ENCODE assay signal across 1 cellular context in the genomic region with DNA sequence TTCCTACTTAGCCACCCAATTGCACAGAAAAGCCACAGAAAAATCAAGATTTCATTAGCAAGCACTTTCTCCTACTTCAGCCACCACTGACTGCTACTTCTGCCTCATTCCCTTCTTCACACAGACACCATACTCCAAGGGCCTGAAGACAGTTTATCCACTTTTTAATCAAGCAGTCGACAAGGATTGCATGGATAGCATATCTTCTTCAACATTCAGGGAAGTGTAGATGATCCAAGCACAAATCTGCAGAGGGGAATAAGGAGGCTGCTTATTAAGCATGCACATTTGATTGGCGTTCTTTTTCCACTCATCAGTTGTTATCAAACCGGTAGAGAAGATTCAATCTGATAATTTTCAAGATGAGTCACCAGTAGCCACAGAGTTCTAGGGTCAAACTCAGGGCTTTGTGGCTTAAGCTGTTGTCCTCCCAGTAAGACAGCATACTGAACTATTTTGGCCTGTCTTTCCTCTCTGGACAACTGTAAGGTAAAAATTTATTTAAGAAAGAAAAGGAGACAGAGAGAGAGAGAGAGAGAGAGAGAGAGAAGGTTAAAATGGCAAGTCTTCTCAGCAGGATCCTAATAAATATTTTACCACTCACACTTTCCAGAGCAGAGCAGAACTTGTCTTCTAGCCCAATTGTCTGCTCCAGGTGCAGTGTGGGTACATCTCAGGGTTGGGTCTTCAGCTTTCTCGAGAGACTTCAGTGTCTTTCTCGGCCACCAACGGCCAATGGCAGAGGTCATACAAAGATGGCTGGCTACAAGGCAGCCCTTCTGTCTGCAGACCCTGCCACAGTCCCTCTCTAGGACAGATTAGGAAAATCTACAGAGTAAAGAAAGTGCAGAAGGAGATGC.
A peak's percentile ranks its signal among the peaks of the same experiment; 100 is the strongest.
TF ChIP-seq lines count a peak whose summit lies in the region.

No MANE protein-coding gene starts in this region.

TF ChIP-seq in K562, 482 proteins besides CTCF, POLR2A, EP300 and RAD21 (continued from another document and continues in another):
- TF ChIP-seq, protein P1, sequence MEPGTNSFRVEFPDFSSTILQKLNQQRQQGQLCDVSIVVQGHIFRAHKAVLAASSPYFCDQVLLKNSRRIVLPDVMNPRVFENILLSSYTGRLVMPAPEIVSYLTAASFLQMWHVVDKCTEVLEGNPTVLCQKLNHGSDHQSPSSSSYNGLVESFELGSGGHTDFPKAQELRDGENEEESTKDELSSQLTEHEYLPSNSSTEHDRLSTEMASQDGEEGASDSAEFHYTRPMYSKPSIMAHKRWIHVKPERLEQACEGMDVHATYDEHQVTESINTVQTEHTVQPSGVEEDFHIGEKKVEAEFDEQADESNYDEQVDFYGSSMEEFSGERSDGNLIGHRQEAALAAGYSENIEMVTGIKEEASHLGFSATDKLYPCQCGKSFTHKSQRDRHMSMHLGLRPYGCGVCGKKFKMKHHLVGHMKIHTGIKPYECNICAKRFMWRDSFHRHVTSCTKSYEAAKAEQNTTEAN (CRISPR knock-in tag; IDR thresholded peaks at IDR 0.05), result no peak
- TF ChIP-seq ZNF224 (CRISPR knock-in tag; IDR thresholded peaks at IDR 0.05) (no peak), U2AF1 (optimal IDR thresholded peaks at IDR 0.05; ENCODE audit: low read depth, low read length) (no peak), NCOA2 (IDR thresholded peaks at IDR 0.05; ENCODE audit: partially characterized antibody in 2 of 2) (peak in 1 of 2 experiments; percentile 34), PTTG1 (tag; IDR thresholded peaks at IDR 0.05; ENCODE audit: low read depth) (0 out of 2 replicates have a peak, but pooled peaks have one; percentile 11), TEAD4 (IDR thresholded peaks at IDR 0.05; ENCODE audit: low read length) (peak; percentile 38), TEAD4 (CRISPR knock-in tag; IDR thresholded peaks at IDR 0.05; ENCODE audit: borderline replicate concordance) (no peak), GATAD2A (IDR thresholded peaks at IDR 0.05) (peak; percentile 81), FOXA3 (CRISPR knock-in tag; conservative IDR thresholded peaks at IDR 0.05 in 1 of 2, IDR thresholded peaks at IDR 0.05 in 1 of 2) (no peak), SP2 (IDR thresholded peaks at IDR 0.05; ENCODE audit: extremely low read depth, low read depth, low read length, poor library complexity, severe bottlenecking) (no peak), DACH1 (IDR thresholded peaks at IDR 0.05; ENCODE audit: partially characterized antibody) (peak; percentile 84), NFE2L1 (tag; IDR thresholded peaks at IDR 0.05; ENCODE audit: borderline replicate concordance, low read depth) (no peak), ZNF146 (CRISPR knock-in tag; IDR thresholded peaks at IDR 0.05; ENCODE audit: unreplicated experiment) (no peak), MAFG (tag; conservative IDR thresholded peaks at IDR 0.05) (peak; percentile 12; the same call in 1 of the 2 replicates), E2F3 (CRISPR knock-in tag; IDR thresholded peaks at IDR 0.05) (0 out of 2 replicates have a peak, but pooled peaks have one; percentile 69), MYBL2 (IDR thresholded peaks at IDR 0.05; ENCODE audit: low read depth) (no peak), MYBL2 (CRISPR knock-in tag; IDR thresholded peaks at IDR 0.05; ENCODE audit: borderline replicate concordance) (no peak), ZNF175 (CRISPR knock-in tag; IDR thresholded peaks at IDR 0.05; ENCODE audit: low read depth) (peak; percentile 56; the same call in 1 of the 2 replicates), SMARCB1 (IDR thresholded peaks at IDR 0.05; ENCODE audit: insufficient read length, low read depth) (peak; percentile 52), ETV6 (IDR thresholded peaks at IDR 0.05; ENCODE audit: borderline replicate concordance in 1 of 2, low read depth in 2 of 2, low read length in 1 of 2) (no peak), ETV6 (CRISPR knock-in tag; IDR thresholded peaks at IDR 0.05; ENCODE audit: borderline replicate concordance) (no peak), NBN (IDR thresholded peaks at IDR 0.05; ENCODE audit: low read depth) (peak; percentile 24; the same call in 1 of the 2 replicates), PURB (CRISPR knock-in tag; IDR thresholded peaks at IDR 0.05; ENCODE audit: low read depth) (no peak), ATF7 (IDR thresholded peaks at IDR 0.05) (peak; percentile 60), JUND (IDR thresholded peaks at IDR 0.05; ENCODE audit: borderline replicate concordance, low read depth, low read length) (peak; percentile 98), JUND (tag; IDR thresholded peaks at IDR 0.05; ENCODE audit: borderline replicate concordance, low read depth, low read length) (peak; percentile 98), ARNT (IDR thresholded peaks at IDR 0.05) (peak in 1 of 2 experiments; percentile 78; a peak in 2 of 4 replicates)
- TF ChIP-seq, protein P2, sequence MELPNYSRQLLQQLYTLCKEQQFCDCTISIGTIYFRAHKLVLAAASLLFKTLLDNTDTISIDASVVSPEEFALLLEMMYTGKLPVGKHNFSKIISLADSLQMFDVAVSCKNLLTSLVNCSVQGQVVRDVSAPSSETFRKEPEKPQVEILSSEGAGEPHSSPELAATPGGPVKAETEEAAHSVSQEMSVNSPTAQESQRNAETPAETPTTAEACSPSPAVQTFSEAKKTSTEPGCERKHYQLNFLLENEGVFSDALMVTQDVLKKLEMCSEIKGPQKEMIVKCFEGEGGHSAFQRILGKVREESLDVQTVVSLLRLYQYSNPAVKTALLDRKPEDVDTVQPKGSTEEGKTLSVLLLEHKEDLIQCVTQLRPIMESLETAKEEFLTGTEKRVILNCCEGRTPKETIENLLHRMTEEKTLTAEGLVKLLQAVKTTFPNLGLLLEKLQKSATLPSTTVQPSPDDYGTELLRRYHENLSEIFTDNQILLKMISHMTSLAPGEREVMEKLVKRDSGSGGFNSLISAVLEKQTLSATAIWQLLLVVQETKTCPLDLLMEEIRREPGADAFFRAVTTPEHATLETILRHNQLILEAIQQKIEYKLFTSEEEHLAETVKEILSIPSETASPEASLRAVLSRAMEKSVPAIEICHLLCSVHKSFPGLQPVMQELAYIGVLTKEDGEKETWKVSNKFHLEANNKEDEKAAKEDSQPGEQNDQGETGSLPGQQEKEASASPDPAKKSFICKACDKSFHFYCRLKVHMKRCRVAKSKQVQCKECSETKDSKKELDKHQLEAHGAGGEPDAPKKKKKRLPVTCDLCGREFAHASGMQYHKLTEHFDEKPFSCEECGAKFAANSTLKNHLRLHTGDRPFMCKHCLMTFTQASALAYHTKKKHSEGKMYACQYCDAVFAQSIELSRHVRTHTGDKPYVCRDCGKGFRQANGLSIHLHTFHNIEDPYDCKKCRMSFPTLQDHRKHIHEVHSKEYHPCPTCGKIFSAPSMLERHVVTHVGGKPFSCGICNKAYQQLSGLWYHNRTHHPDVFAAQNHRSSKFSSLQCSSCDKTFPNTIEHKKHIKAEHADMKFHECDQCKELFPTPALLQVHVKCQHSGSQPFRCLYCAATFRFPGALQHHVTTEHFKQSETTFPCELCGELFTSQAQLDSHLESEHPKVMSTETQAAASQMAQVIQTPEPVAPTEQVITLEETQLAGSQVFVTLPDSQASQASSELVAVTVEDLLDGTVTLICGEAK (IDR thresholded peaks at IDR 0.05), result peak; percentile 33
- TF ChIP-seq, protein P2 (CRISPR knock-in tag; IDR thresholded peaks at IDR 0.05), result no peak
- TF ChIP-seq, protein P3, sequence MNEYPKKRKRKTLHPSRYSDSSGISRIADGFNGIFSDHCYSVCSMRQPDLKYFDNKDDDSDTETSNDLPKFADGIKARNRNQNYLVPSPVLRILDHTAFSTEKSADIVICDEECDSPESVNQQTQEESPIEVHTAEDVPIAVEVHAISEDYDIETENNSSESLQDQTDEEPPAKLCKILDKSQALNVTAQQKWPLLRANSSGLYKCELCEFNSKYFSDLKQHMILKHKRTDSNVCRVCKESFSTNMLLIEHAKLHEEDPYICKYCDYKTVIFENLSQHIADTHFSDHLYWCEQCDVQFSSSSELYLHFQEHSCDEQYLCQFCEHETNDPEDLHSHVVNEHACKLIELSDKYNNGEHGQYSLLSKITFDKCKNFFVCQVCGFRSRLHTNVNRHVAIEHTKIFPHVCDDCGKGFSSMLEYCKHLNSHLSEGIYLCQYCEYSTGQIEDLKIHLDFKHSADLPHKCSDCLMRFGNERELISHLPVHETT (CRISPR knock-in tag; conservative IDR thresholded peaks at IDR 0.05 in 1 of 2, IDR thresholded peaks at IDR 0.05 in 1 of 2), result peak in 1 of 2 experiments; percentile 73; a peak in 2 of 4 replicates
- TF ChIP-seq, protein P4, sequence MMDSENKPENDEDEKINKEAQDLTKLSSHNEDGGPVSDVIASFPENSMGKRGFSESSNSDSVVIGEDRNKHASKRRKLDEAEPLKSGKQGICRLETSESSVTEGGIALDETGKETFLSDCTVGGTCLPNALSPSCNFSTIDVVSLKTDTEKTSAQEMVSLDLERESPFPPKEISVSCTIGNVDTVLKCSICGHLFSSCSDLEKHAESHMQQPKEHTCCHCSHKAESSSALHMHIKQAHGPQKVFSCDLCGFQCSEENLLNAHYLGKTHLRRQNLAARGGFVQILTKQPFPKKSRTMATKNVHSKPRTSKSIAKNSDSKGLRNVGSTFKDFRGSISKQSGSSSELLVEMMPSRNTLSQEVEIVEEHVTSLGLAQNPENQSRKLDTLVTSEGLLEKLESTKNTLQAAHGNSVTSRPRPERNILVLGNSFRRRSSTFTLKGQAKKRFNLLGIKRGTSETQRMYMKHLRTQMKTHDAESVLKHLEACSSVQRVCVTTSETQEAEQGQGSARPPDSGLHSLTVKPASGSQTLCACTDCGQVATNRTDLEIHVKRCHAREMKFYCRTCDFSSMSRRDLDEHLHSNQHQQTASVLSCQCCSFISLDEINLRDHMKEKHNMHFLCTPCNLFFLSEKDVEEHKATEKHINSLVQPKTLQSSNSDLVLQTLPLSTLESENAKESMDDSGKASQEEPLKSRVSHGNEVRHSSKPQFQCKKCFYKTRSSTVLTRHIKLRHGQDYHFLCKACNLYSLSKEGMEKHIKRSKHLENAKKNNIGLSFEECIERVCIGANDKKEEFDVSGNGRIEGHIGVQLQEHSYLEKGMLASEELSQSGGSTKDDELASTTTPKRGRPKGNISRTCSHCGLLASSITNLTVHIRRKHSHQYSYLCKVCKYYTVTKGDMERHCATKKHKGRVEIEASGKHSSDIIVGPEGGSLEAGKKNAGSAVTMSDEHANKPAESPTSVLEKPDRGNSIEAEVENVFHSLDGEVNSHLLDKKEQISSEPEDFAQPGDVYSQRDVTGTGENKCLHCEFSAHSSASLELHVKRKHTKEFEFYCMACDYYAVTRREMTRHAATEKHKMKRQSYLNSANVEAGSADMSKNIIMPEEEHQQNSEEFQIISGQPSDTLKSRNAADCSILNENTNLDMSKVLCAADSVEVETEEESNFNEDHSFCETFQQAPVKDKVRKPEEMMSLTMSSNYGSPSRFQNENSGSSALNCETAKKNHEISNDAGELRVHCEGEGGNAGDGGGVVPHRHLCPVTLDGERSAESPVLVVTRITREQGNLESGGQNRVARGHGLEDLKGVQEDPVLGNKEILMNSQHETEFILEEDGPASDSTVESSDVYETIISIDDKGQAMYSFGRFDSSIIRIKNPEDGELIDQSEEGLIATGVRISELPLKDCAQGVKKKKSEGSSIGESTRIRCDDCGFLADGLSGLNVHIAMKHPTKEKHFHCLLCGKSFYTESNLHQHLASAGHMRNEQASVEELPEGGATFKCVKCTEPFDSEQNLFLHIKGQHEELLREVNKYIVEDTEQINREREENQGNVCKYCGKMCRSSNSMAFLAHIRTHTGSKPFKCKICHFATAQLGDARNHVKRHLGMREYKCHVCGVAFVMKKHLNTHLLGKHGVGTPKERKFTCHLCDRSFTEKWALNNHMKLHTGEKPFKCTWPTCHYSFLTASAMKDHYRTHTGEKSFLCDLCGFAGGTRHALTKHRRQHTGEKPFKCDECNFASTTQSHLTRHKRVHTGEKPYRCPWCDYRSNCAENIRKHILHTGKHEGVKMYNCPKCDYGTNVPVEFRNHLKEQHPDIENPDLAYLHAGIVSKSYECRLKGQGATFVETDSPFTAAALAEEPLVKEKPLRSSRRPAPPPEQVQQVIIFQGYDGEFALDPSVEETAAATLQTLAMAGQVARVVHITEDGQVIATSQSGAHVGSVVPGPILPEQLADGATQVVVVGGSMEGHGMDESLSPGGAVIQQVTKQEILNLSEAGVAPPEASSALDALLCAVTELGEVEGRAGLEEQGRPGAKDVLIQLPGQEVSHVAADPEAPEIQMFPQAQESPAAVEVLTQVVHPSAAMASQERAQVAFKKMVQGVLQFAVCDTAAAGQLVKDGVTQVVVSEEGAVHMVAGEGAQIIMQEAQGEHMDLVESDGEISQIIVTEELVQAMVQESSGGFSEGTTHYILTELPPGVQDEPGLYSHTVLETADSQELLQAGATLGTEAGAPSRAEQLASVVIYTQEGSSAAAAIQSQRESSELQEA (IDR thresholded peaks at IDR 0.05; ENCODE audit: low read depth), result no peak
- TF ChIP-seq, protein P5, sequence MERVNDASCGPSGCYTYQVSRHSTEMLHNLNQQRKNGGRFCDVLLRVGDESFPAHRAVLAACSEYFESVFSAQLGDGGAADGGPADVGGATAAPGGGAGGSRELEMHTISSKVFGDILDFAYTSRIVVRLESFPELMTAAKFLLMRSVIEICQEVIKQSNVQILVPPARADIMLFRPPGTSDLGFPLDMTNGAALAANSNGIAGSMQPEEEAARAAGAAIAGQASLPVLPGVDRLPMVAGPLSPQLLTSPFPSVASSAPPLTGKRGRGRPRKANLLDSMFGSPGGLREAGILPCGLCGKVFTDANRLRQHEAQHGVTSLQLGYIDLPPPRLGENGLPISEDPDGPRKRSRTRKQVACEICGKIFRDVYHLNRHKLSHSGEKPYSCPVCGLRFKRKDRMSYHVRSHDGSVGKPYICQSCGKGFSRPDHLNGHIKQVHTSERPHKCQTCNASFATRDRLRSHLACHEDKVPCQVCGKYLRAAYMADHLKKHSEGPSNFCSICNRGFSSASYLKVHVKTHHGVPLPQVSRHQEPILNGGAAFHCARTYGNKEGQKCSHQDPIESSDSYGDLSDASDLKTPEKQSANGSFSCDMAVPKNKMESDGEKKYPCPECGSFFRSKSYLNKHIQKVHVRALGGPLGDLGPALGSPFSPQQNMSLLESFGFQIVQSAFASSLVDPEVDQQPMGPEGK (CRISPR knock-in tag; IDR thresholded peaks at IDR 0.05; ENCODE audit: borderline replicate concordance), result 0 out of 2 replicates have a peak, but pooled peaks have one; percentile 67
